Comparison of ENCODE assay signal across 29 cellular contexts in the genomic region with DNA sequence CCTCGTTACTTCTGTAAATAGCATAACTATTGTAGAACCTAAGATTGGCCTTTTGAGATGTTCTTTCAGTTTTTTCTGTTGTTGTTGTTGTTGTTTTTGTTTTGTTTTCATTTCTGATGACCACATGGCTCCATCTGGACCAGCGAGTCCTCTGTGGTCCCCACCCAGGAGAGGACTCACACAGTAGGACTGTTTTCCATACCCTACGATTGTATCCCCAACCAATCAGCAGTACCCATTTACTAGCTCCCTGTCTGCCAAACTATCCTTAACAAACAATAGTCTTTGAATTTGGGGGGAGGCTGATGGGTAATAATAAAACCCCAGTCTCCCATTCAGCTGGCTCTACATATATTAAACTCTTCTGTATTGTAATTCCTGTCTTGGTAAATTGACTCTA.
"Had no signal": no experiment of that assay in that cellular context is flagged by ENCODE, and none has a peak within 500 bp of the region (broad histone marks: within the 10 kb centered on the region; RNA-seq: fewer than 3 reads in every experiment).

No MANE protein-coding gene starts in this region.

- ATAC-seq: effector memory CD8-positive, alpha-beta T cell; esophagus mucosa; foreskin keratinocyte; gastrocnemius medialis; gastroesophageal sphincter; heart left ventricle; heart right ventricle had no signal

- H3K4me1 Mint-ChIP-seq: endodermal cell had no signal

- H3K4me3 Mint-ChIP-seq: dendritic cell treated with granulocyte-macrophage colony-stimulating factor and Interleukin-4, amounts not matched to agents 40 ng/mL and 50 ng/mL, for 4 days; effector memory CD8-positive, alpha-beta T cell; endodermal cell had no signal

- FAIRE-seq: colon, endometrium, endothelial cell of umbilical vein, frontal cortex had no signal

- H3K27ac Mint-ChIP-seq: dendritic cell treated with granulocyte-macrophage colony-stimulating factor and Interleukin-4, amounts not matched to agents 40 ng/mL and 50 ng/mL, for 4 days; effector memory CD8-positive, alpha-beta T cell; endodermal cell had no signal

- DNase-seq: colonic mucosa; cortex of kidney; dermis blood vessel endothelial cell; dorsolateral prefrontal cortex; effector CD4-positive, alpha-beta T cell; effector CD8-positive, alpha-beta T cell; effector memory CD4-positive, alpha-beta T cell; effector memory CD8-positive, alpha-beta T cell; endodermal cell; erythroblast; esophagus squamous epithelium; foreskin fibroblast; foreskin keratinocyte; foreskin melanocyte; gastrocnemius medialis; glutamatergic neuron; head of caudate nucleus; heart left ventricle; heart right ventricle had no signal

- H3K36me3 ChIP-seq: colonic mucosa, esophagus muscularis mucosa, esophagus squamous epithelium, gastrocnemius medialis, gastroesophageal sphincter, heart left ventricle, heart right ventricle had no signal

- H3K4me1 ChIP-seq: colonic mucosa, esophagus muscularis mucosa, esophagus squamous epithelium, foreskin keratinocyte, gastrocnemius medialis, gastroesophageal sphincter, heart left ventricle, heart right ventricle had no signal

- H3K27ac ChIP-seq: colonic mucosa, coronary artery, dorsolateral prefrontal cortex, epithelial cell of prostate, esophagus muscularis mucosa, esophagus squamous epithelium, foreskin keratinocyte, gastrocnemius medialis, gastroesophageal sphincter, heart left ventricle, heart right ventricle had no signal

- H3K27me3 Mint-ChIP-seq: dendritic cell treated with granulocyte-macrophage colony-stimulating factor and Interleukin-4, amounts not matched to agents 40 ng/mL and 50 ng/mL, for 4 days; effector memory CD8-positive, alpha-beta T cell had no signal

- H3K27me3 ChIP-seq: colonic mucosa, dorsolateral prefrontal cortex, esophagus muscularis mucosa, esophagus squamous epithelium, foreskin keratinocyte, gastrocnemius medialis, gastroesophageal sphincter, heart left ventricle, heart right ventricle had no signal

- H3K9me3 ChIP-seq: colonic mucosa, esophagus muscularis mucosa, esophagus squamous epithelium, gastrocnemius medialis, gastroesophageal sphincter, heart left ventricle, heart right ventricle had no signal

- H3K4me3 ChIP-seq: colonic mucosa, coronary artery, dorsolateral prefrontal cortex, esophagus muscularis mucosa, esophagus squamous epithelium, gastrocnemius medialis, gastroesophageal sphincter, heart left ventricle, heart right ventricle had no signal
